In the genomic region with DNA sequence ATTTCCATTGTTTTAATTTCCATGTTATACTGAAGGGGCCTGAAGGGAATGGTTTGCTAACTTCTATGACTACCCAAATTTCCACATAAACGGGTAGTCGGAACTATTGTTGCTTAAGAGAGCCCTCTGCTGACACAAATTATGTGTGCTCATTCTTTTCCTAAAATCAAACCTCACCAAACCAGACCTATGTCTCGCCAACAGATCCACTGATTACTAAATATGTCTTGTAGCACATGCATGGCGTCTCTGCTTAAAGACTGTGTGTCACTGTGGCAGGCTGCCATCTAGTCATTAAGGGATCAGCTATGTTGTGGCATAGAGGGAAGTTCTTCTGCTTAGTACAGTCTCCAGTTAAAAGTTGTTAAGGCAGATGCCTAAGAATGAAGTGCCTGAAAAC, we compare ENCODE assay signal across 8 cellular contexts. TPM values are rescaled to one million over a fixed set of nuclear protein-coding genes. Genes with fewer than 3 reads are reported as not detected.
DNase-seq lines count a peak whose midpoint lies in the region; ATAC-seq, FAIRE-seq and TF ChIP-seq lines count a peak whose summit lies in the region.

No MANE protein-coding gene starts in this region.

- no peak for FAIRE-seq in A549 (lab: Jason Lieb, UNC)

- H3K27ac ChIP-seq in A549: no peak overlapping the region

- H3K4me2 ChIP-seq in A549: no peak overlapping the region

- no peak for DNase-seq in A549 (ENCODE audit: low read depth in 1 of 2, low spot score in 1 of 2)
- DNase-seq in HCEC 1CT: peak; percentile 42
- peak; percentile 41 for DNase-seq in RPMI7951 (ENCODE audit: low read depth)
- peak; percentile 69 for DNase-seq in fibroblast of villous mesenchyme (ENCODE audit: low read depth)
- DNase-seq in renal cortical epithelial cell (ENCODE audit: low read depth): peak; percentile 33
- DNase-seq in cortex of kidney (lab: John Stamatoyannopoulos, UW): no peak
- no peak for DNase-seq in germinal center (ENCODE audit: low spot score)

- POLR2A ChIA-PET in A549 (lab: Yijun Ruan, JAX): no interaction called here

- 0 out of 3 replicates have a peak, but pooled peaks have one; percentile 20 for TF ChIP-seq CTCF in A549 (IDR thresholded peaks at IDR 0.05)
- TF ChIP-seq CTCF in fibroblast of villous mesenchyme (IDR thresholded peaks at IDR 0.05; ENCODE audit: insufficient read depth, low read depth, low read length): peak; percentile 44

- CTCF ChIA-PET in A549 (lab: Yijun Ruan, JAX): interaction anchor here (0.8 to 4.0 kb wide), 10 partner anchors 24 to 194 kb away, joined by 3 to 34 read pairs (median 4); partner anchors contain the start of gene PIR

- H3K9me3 ChIP-seq in A549: no peaks in the 10 kb centered on the region

- TF ChIP-seq EP300 in A549 (IDR thresholded peaks at IDR 0.05): no peak

- peak in 1 of 2 experiments; percentile 26; a peak in 1 of 5 replicates for TF ChIP-seq RAD21 in A549 (conservative IDR thresholded peaks at IDR 0.05 in 1 of 2, IDR thresholded peaks at IDR 0.05 in 1 of 2)

- no peak for TF ChIP-seq POLR2A in A549 (IDR thresholded peaks at IDR 0.05; ENCODE audit: low read length)

- H3K4me3 ChIP-seq in A549 (no peak overlapping the region), fibroblast of villous mesenchyme (ENCODE audit: low read depth, low read length) (no peak overlapping the region)

- WGBS in A549 (ENCODE audit: missing lambda C conversion rate): 87% methylated on average over 4 of the region's 4 CpGs

- peaks cover 12% of the 10 kb centered on the region for H3K4me1 ChIP-seq in A549

- ATAC-seq in A549 (no peak), HG03354 (IDR thresholded peaks at IDR 0.05; ENCODE audit: poor library complexity, severe bottlenecking, unreplicated experiment) (no peak)

TF ChIP-seq in A549, 52 proteins besides CTCF, POLR2A, EP300 and RAD21:
- no peak for TF ChIP-seq RARB (CRISPR knock-in tag; IDR thresholded peaks at IDR 0.05)
- no peak for TF ChIP-seq EHMT2 (IDR thresholded peaks at IDR 0.05; ENCODE audit: low read depth)
- TF ChIP-seq, protein P1, sequence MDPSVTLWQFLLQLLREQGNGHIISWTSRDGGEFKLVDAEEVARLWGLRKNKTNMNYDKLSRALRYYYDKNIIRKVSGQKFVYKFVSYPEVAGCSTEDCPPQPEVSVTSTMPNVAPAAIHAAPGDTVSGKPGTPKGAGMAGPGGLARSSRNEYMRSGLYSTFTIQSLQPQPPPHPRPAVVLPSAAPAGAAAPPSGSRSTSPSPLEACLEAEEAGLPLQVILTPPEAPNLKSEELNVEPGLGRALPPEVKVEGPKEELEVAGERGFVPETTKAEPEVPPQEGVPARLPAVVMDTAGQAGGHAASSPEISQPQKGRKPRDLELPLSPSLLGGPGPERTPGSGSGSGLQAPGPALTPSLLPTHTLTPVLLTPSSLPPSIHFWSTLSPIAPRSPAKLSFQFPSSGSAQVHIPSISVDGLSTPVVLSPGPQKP (IDR thresholded peaks at IDR 0.05; ENCODE audit: low read depth, low read length): no peak
- TF ChIP-seq CHD4 (IDR thresholded peaks at IDR 0.05; ENCODE audit: borderline replicate concordance): no peak
- no peak for TF ChIP-seq CBX2 (IDR thresholded peaks at IDR 0.05; ENCODE audit: borderline replicate concordance, low read depth)
- TF ChIP-seq HEYL (CRISPR knock-in tag; IDR thresholded peaks at IDR 0.05): no peak
- TF ChIP-seq HES2 (IDR thresholded peaks at IDR 0.05): no peak
- TF ChIP-seq KDM1A (IDR thresholded peaks at IDR 0.05; ENCODE audit: low read depth): no peak
- TF ChIP-seq CBX8 (IDR thresholded peaks at IDR 0.05): no peak
- no peak for TF ChIP-seq SREBF2 (IDR thresholded peaks at IDR 0.05)
- no peak for TF ChIP-seq JUN (IDR thresholded peaks at IDR 0.05)
- no peak for TF ChIP-seq CHD2 (IDR thresholded peaks at IDR 0.05; ENCODE audit: low read length, partially characterized antibody)
- no peak for TF ChIP-seq MAZ (IDR thresholded peaks at IDR 0.05; ENCODE audit: borderline replicate concordance, low read depth, low read length)
- no peak for TF ChIP-seq KDM5A (IDR thresholded peaks at IDR 0.05)
- no peak for TF ChIP-seq ESRRA (IDR thresholded peaks at IDR 0.05; ENCODE audit: borderline replicate concordance, low read length)
- no peak for TF ChIP-seq FOSB (CRISPR knock-in tag; IDR thresholded peaks at IDR 0.05)

RNA-seq across cellular contexts. Expression of gene PIR, which starts 25.1 kb away (rescaled TPM):
- polyA plus RNA-seq in A549 (2011; rRNA removed): 99.8 and 120 TPM in 2 replicates
- 52.5 and 55.8 TPM in 2 replicates for polyA plus RNA-seq in A549 (2012; cell fraction: cytosol; rRNA removed)
- polyA plus RNA-seq in A549 (2012; cell fraction: nucleus; rRNA removed): 27.9 and 39.6 TPM in 2 replicates
- polyA plus RNA-seq in A549 (2017; fragmentation: RNase III; extraction: RNeasy Plus Mini Kit Qiagen cat#74134 plus additional on column Dnase treatment): 62.7 to 66.0 TPM (median 63.3 TPM) in 3 replicates
- 22.1 and 28.1 TPM in 2 replicates for polyA minus RNA-seq in A549 (2011; rRNA and poly(A)+ RNA removed)
- total RNA-seq in RPMI7951 (2014; rRNA removed; shearing (Covaris generic)): 25.1 and 27.3 TPM in 2 replicates
- total RNA-seq in fibroblast of villous mesenchyme: 12.9 and 17.7 TPM in 2 replicates
- 4.2 and 6.3 TPM in 2 replicates for total RNA-seq in renal cortical epithelial cell

RNA-seq across cellular contexts. Expression of gene BMX, which starts 32.6 kb away (rescaled TPM):
- polyA plus RNA-seq in A549 (2011; rRNA removed) (not detected in 2 replicates), A549 (2017; fragmentation: RNase III; extraction: RNeasy Plus Mini Kit Qiagen cat#74134 plus additional on column Dnase treatment) (not detected in 3 replicates)
- not detected in 2 replicates for polyA plus RNA-seq in A549 (2012; cell fraction: cytosol; rRNA removed)
- not detected in 2 replicates for polyA plus RNA-seq in A549 (2012; cell fraction: nucleus; rRNA removed)
- not detected in 2 replicates for polyA minus RNA-seq in A549 (2011; rRNA and poly(A)+ RNA removed)
- total RNA-seq in RPMI7951 (2014; rRNA removed; shearing (Covaris generic)): not detected in 2 replicates
- total RNA-seq in fibroblast of villous mesenchyme (under 0.01 TPM in 1 of 2 replicates, not detected in the other), renal cortical epithelial cell (0.15 and 0.35 TPM in 2 replicates)

Comparison
In these comparisons a context has a peak if more than half of its experiments do, and no peak if none do; other contexts are left out.
1. DNase-seq: peak in HCEC 1CT (single experiment), RPMI7951 (single experiment), fibroblast of villous mesenchyme (single experiment) and renal cortical epithelial cell (single experiment); none in A549 (0 of 2), cortex of kidney (single experiment) and germinal center (single experiment).